ENCODE assay signal across 27 cellular contexts in the genomic region with DNA sequence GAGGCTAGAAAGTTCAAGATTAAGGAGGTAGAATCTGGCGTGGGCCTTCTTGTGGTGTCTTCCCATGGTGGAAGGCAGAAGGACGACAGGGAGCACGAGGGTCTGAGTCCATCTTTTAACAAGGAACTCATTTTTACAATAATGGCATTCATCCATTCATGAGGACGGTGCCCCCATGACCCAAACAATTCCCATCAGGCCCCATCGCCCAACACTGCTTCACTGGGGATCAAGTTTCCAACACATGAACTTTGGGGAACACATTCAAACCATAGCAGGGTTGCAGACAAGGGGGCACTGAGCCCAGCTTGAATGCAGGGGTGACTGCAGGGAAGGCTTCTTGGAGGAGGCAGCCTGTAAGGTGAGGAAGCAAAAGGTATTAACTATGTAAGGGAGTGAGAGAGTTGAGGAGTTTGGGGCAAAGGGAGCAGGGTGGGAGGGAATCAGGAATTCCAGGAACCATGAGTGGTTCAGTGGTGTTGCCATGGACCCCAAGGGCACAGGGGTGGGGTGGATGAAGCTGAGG. TPM values are rescaled to one million over a fixed set of nuclear protein-coding genes. Genes with fewer than 3 reads are reported as not detected.
"Had no signal": no experiment of that assay in that cellular context is flagged by ENCODE, and none has a peak within 500 bp of the region (broad histone marks: within the 10 kb centered on the region; RNA-seq: fewer than 3 reads in every experiment).

No MANE protein-coding gene starts in this region.

- H3K9me3 ChIP-seq: right lobe of liver, thoracic aorta, uterus had no signal

- FAIRE-seq: astrocyte, kidney had no signal

- H3K36me3 ChIP-seq: brain microvascular endothelial cell, right lobe of liver, thoracic aorta, uterus had no signal

- H3K27me3 ChIP-seq: brain microvascular endothelial cell, right lobe of liver, uterus had no signal

- ATAC-seq: activated CD4-positive, alpha-beta T cell treated with anti-CD3 and anti-CD28 coated beads for 36 hours; activated T-helper 17 cell treated with anti-CD3 and anti-CD28 coated beads, Interleukin-2, amount 50 U/mL, for 72 hours; effector memory CD8-positive, alpha-beta T cell; esophagus mucosa; natural killer cell treated with Interleukin-12 subunit alpha and Interleukin-12 subunit beta and Interleukin-15 and Interleukin-18, amount 100 ng/mL, for 72 hours; right lobe of liver had no signal

- DNase-seq: activated CD4-positive, alpha-beta T cell treated with anti-CD3 and anti-CD28 coated beads for 36 hours; activated CD4-positive, alpha-beta T cell treated with anti-CD3 and anti-CD28 coated beads, Interleukin-2, amount 50 U/mL, for 4 hours; activated CD4-positive, CD25-positive, alpha-beta regulatory T cell; activated CD8-positive, alpha-beta memory T cell treated with anti-CD3 and anti-CD28 coated beads for 24 hours; activated naive CD4-positive, alpha-beta T cell; amniotic stem cell; brain microvascular endothelial cell; cortex of kidney; effector memory CD8-positive, alpha-beta T cell; foreskin fibroblast; head of caudate nucleus; hypothalamus; immature natural killer cell; kidney; stimulated activated CD4-positive, alpha-beta T cell treated with anti-CD3 and anti-CD28 coated beads, Interleukin-12 subunit alpha, Interleukin-12 subunit beta, amount 100 ng/mL, for 4 hours; stimulated activated CD4-positive, alpha-beta T cell treated with anti-CD3 and anti-CD28 coated beads, Interleukin-4, amount 100 ng/mL, for 1 hour; trophoblast cell; uterus had no signal

- H3K27ac ChIP-seq: brain microvascular endothelial cell, right lobe of liver, skin epidermis, thoracic aorta, uterus had no signal

- H3K4me3 ChIP-seq: right lobe of liver, skin epidermis, thoracic aorta, uterus had no signal

- H3K4me1 ChIP-seq: right lobe of liver, uterus had no signal

RNA-seq across cellular contexts. Expression of gene RAB44, which starts 5.5 kb away (rescaled TPM):
- total RNA-seq: chondrocyte, renal cortical epithelial cell had no signal
- polyA plus RNA-seq: immature natural killer cell had no signal
